1 cellular context compared by ENCODE assay signal in the genomic region with DNA sequence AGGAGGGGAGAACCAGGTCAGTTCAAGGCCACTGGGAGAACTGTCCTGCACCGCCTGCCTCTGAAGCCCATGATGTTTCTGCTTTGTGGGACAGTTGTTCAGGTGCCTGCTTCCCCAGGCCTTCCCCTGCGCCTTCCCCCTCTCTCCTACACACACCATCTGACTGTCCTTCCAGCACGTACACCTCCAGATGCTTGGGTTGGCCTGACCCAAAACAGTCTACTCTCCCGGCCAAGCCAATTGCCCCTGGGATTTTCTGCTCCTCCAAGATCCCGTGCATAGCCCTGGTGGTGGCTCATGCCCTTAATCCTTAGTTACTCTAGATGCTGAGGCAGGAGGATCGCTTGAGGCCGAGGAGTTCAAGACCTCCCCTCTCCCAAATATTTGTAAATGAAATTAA.
TF ChIP-seq lines count a peak whose summit lies in the region.

No MANE protein-coding gene starts in this region.

TF ChIP-seq in HepG2, 621 proteins besides CTCF, POLR2A, EP300 and RAD21:
- TF ChIP-seq SSRP1 (CRISPR knock-in tag; IDR thresholded peaks at IDR 0.05) (peak; percentile 29; the same call in 1 of the 2 replicates), ZBTB38 (CRISPR knock-in tag; IDR thresholded peaks at IDR 0.05) (peak; percentile 74; the same call in 1 of the 2 replicates), NFIB (CRISPR knock-in tag; IDR thresholded peaks at IDR 0.05; ENCODE audit: borderline replicate concordance) (0 out of 2 replicates have a peak, but pooled peaks have one; percentile 66), ZNF572 (CRISPR knock-in tag; IDR thresholded peaks at IDR 0.05) (0 out of 2 replicates have a peak, but pooled peaks have one; percentile 62), SP2 (CRISPR knock-in tag; IDR thresholded peaks at IDR 0.05) (peak; percentile 17; the same call in 1 of the 2 replicates), ZNF839 (CRISPR knock-in tag; IDR thresholded peaks at IDR 0.05; ENCODE audit: borderline replicate concordance) (no peak), ZNF607 (CRISPR knock-in tag; IDR thresholded peaks at IDR 0.05; ENCODE audit: borderline replicate concordance) (peak; percentile 35; the same call in 1 of the 2 replicates), ZNF513 (CRISPR knock-in tag; conservative IDR thresholded peaks at IDR 0.05) (0 out of 2 replicates have a peak, but pooled peaks have one; percentile 4), ZNF605 (CRISPR knock-in tag; IDR thresholded peaks at IDR 0.05) (no peak; the same call in 1 of the 2 replicates)
- TF ChIP-seq, protein P1, sequence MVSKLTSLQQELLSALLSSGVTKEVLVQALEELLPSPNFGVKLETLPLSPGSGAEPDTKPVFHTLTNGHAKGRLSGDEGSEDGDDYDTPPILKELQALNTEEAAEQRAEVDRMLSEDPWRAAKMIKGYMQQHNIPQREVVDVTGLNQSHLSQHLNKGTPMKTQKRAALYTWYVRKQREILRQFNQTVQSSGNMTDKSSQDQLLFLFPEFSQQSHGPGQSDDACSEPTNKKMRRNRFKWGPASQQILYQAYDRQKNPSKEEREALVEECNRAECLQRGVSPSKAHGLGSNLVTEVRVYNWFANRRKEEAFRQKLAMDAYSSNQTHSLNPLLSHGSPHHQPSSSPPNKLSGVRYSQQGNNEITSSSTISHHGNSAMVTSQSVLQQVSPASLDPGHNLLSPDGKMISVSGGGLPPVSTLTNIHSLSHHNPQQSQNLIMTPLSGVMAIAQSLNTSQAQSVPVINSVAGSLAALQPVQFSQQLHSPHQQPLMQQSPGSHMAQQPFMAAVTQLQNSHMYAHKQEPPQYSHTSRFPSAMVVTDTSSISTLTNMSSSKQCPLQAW (CRISPR knock-in tag; IDR thresholded peaks at IDR 0.05): peak; percentile 41; the same call in 1 of the 2 replicates
- TF ChIP-seq, protein P2, sequence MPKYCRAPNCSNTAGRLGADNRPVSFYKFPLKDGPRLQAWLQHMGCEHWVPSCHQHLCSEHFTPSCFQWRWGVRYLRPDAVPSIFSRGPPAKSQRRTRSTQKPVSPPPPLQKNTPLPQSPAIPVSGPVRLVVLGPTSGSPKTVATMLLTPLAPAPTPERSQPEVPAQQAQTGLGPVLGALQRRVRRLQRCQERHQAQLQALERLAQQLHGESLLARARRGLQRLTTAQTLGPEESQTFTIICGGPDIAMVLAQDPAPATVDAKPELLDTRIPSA (CRISPR knock-in tag; IDR thresholded peaks at IDR 0.05; ENCODE audit: borderline replicate concordance): 0 out of 2 replicates have a peak, but pooled peaks have one; percentile 37
